In genomic region chr1:203663294-203663693, GRCh38 we compare ENCODE assay signal across 8 cellular contexts. TPM values are rescaled to one million over a fixed set of nuclear protein-coding genes. Genes with fewer than 3 reads are reported as not detected.
DNase-seq lines count a peak whose midpoint lies in the region; ATAC-seq and TF ChIP-seq lines count a peak whose summit lies in the region.

No MANE protein-coding gene starts in this region.

- CTCF ChIA-PET in WTC11 (lab: Charles Lee), result interaction anchor here (0.7 to 1.3 kb wide), 2 partner anchors 15 to 183 kb away, joined by 3 read pairs; no protein-coding TSS in a partner anchor

- peak; percentile 93 to 94 for ATAC-seq in activated T-cell treated with anti-CD3 and anti-CD28 coated beads, Interleukin-2, amount 50 U/mL, for 4 hours
- ATAC-seq in WTC11, result no peak
- no peak for ATAC-seq in HG02623 (IDR thresholded peaks at IDR 0.05; ENCODE audit: unreplicated experiment)

- H3K27me3 Mint-ChIP-seq in activated T-cell treated with anti-CD3 and anti-CD28 coated beads, Interleukin-2, amount 50 U/mL, for 4 hours (ENCODE audit: low read depth), result no peaks in the 10 kb centered on the region
- no peaks in the 10 kb centered on the region for H3K27me3 Mint-ChIP-seq in WTC11 (ENCODE audit: low read depth)

- POLR2A ChIA-PET in WTC11 (lab: Charles Lee), result interaction anchor here (0.6 kb wide), 1 partner anchor 62 kb away, joined by 3 read pairs; no protein-coding TSS in a partner anchor

- TF ChIP-seq CTCF in WTC11 (IDR thresholded peaks at IDR 0.05) (no peak), left ventricle myocardium inferior (IDR thresholded peaks at IDR 0.05; ENCODE audit: borderline replicate concordance) (no peak)

- no peaks in the 10 kb centered on the region for H3K27me3 ChIP-seq in left ventricle myocardium inferior (ENCODE audit: low read depth)

- peaks cover 92% of the 10 kb centered on the region for H3K4me1 ChIP-seq in left ventricle myocardium inferior

- no peaks in the 10 kb centered on the region for H3K9me3 ChIP-seq in left ventricle myocardium inferior (replicated peaks)

- DNase-seq in activated T-cell treated with anti-CD3 and anti-CD28 coated beads, Interleukin-2, amount 50 U/mL, for 4 hours, result no peak
- DNase-seq in activated T-cell treated with anti-CD3 and anti-CD28 coated beads for 4 hours, result no peak
- DNase-seq in WTC11 (ENCODE audit: low spot score), result no peak
- no peak for DNase-seq in left ventricle myocardium inferior
- peak; percentile 64 for DNase-seq in stromal cell of bone marrow (ENCODE audit: low read depth)
- DNase-seq in NCI-H187 treated with DMSO at 0.1 percent for 48 hours (lab: John Stamatoyannopoulos, UW), result no peak
- DNase-seq in SHP77 treated with DMSO at 0.1 percent for 48 hours (lab: John Stamatoyannopoulos, UW), result no peak

- H3K36me3 ChIP-seq in left ventricle myocardium inferior, result no peaks in the 10 kb centered on the region

- H3K4me1 Mint-ChIP-seq in activated T-cell treated with anti-CD3 and anti-CD28 coated beads, Interleukin-2, amount 50 U/mL, for 4 hours (ENCODE audit: low read depth), result peaks cover 69% of the 10 kb centered on the region
- H3K4me1 Mint-ChIP-seq in WTC11, result peaks cover 13% of the 10 kb centered on the region

- H3K36me3 Mint-ChIP-seq in activated T-cell treated with anti-CD3 and anti-CD28 coated beads, Interleukin-2, amount 50 U/mL, for 4 hours (ENCODE audit: insufficient read depth), result peaks cover 13% of the 10 kb centered on the region
- no peaks in the 10 kb centered on the region for H3K36me3 Mint-ChIP-seq in WTC11

- peak overlapping the region; percentile 78 for H3K27ac ChIP-seq in left ventricle myocardium inferior (replicated peaks)

- intact Hi-C loops in left ventricle myocardium inferior (cut with micrococcal nuclease), result no loop called here

- H3K27ac Mint-ChIP-seq in WTC11, result peak overlapping the region; percentile 72

- H3K9me3 Mint-ChIP-seq in activated T-cell treated with anti-CD3 and anti-CD28 coated beads, Interleukin-2, amount 50 U/mL, for 4 hours, result no peaks in the 10 kb centered on the region
- no peaks in the 10 kb centered on the region for H3K9me3 Mint-ChIP-seq in WTC11

- peak overlapping the region; percentile 9 for H3K4me3 ChIP-seq in left ventricle myocardium inferior

- H3K4me3 Mint-ChIP-seq in activated T-cell treated with anti-CD3 and anti-CD28 coated beads, Interleukin-2, amount 50 U/mL, for 4 hours, result peak overlapping the region; percentile 27
- no peak overlapping the region for H3K4me3 Mint-ChIP-seq in WTC11

TF ChIP-seq in WTC11, 78 proteins besides CTCF, POLR2A, EP300 and RAD21 (continues in another document):
- TF ChIP-seq PRRX2 (CRISPR knock-in tag; IDR thresholded peaks at IDR 0.05) (no peak), ATF6 (CRISPR knock-in tag; IDR thresholded peaks at IDR 0.05) (no peak), GRHL2 (CRISPR knock-in tag; IDR thresholded peaks at IDR 0.05; ENCODE audit: insufficient replicate concordance, severe bottlenecking) (no peak), ARID4B (CRISPR knock-in tag; IDR thresholded peaks at IDR 0.05; ENCODE audit: borderline replicate concordance) (no peak), CBFB (CRISPR knock-in tag; IDR thresholded peaks at IDR 0.05; ENCODE audit: low read depth) (no peak), ZSCAN18 (CRISPR knock-in tag; IDR thresholded peaks at IDR 0.05) (no peak), ZNF532 (CRISPR knock-in tag; IDR thresholded peaks at IDR 0.05; ENCODE audit: borderline replicate concordance) (no peak), SP1 (CRISPR knock-in tag; conservative IDR thresholded peaks at IDR 0.05) (no peak), ZNF232 (CRISPR knock-in tag; IDR thresholded peaks at IDR 0.05) (no peak), CREM (CRISPR knock-in tag; IDR thresholded peaks at IDR 0.05) (no peak), MXD4 (CRISPR knock-in tag; IDR thresholded peaks at IDR 0.05; ENCODE audit: borderline replicate concordance) (no peak), HMGA2 (CRISPR knock-in tag; IDR thresholded peaks at IDR 0.05) (no peak)

RNA-seq across cellular contexts. Expression of gene ATP2B4, which starts 36.7 kb away (rescaled TPM):
- total RNA-seq in activated T-cell treated with anti-CD3 and anti-CD28 coated beads, Interleukin-2, amount 50 U/mL, for 4 hours, result 10 to 100 TPM in 2 of 3 donors, 1 to 10 TPM in 1; 6.1 to 17.0 (median 12.1) TPM
- total RNA-seq in WTC11 (2021) (18.5 to 22.1 TPM (median 19.1 TPM) in 3 replicates), left ventricle myocardium inferior (97.7 TPM)

Comparison
In these comparisons a context has a peak if more than half of its experiments do, and no peak if none do; other contexts are left out.
1. ATAC-seq: peak in activated T-cell treated with anti-CD3 and anti-CD28 coated beads, Interleukin-2, amount 50 U/mL, for 4 hours (2 of 2); none in WTC11 (single experiment) and HG02623 (single experiment).